ENCODE assay signal across 7 cellular contexts in the genomic region with DNA sequence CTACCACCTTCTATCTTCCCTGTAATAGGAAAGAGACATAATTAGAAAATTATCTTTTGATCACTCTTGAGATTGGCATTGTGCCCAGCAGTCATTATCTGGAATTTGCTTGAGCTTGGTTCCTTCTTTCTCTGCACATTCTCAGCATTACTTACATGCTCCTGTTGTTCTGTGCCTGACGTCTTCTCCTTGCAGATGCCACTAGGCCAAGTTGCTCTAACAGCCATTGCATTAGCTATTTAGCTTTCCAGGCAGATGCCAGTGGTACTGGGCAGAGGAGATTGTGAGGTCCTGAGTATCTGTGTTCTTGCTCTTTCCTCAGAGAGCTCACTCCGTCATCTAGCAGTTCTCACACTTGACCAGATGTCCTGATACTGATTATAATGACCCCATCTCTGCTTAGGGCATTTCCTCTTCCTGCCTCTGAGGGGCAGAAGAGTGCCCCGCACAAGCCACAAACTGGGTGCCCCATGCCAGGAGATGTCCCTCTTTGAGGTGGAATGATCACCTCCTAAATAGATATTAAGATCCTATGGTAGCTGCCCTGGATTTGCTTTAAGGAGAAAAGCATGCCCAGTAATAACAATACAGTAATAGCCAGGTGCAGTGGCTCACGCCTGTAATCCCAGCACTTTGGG. TPM values are rescaled to one million over a fixed set of nuclear protein-coding genes. Genes with fewer than 3 reads are reported as not detected.
DNase-seq lines count a peak whose midpoint lies in the region; ATAC-seq and TF ChIP-seq lines count a peak whose summit lies in the region.
"Had no signal": no experiment of that assay in that cellular context is flagged by ENCODE, and none has a peak within 500 bp of the region (broad histone marks: within the 10 kb centered on the region; RNA-seq: fewer than 3 reads in every experiment).

No MANE protein-coding gene starts in this region.

- H3K36me3 ChIP-seq in smooth muscle cell (ENCODE audit: low read depth) = peaks cover 6% of the 10 kb centered on the region

- H3K4me1 Mint-ChIP-seq in activated T-cell treated with anti-CD3 and anti-CD28 coated beads, Interleukin-2, amount 50 U/mL, for 24 hours (ENCODE audit: low read depth) = peaks cover 52% of the 10 kb centered on the region
- H3K4me1 Mint-ChIP-seq in activated T-cell treated with anti-CD3 and anti-CD28 coated beads, Interleukin-2, amount 50 U/mL, for 72 hours (ENCODE audit: low read depth) = peaks cover 54% of the 10 kb centered on the region

- H3K9me3 Mint-ChIP-seq in activated T-cell treated with anti-CD3 and anti-CD28 coated beads, Interleukin-2, amount 50 U/mL, for 24 hours = no peaks in the 10 kb centered on the region
- no peaks in the 10 kb centered on the region for H3K9me3 Mint-ChIP-seq in activated T-cell treated with anti-CD3 and anti-CD28 coated beads, Interleukin-2, amount 50 U/mL, for 72 hours

- H3K27me3 ChIP-seq in smooth muscle cell (ENCODE audit: low read depth) = no peaks in the 10 kb centered on the region

- H3K79me2 ChIP-seq in smooth muscle cell (ENCODE audit: low read depth) = no peaks in the 10 kb centered on the region

- TF ChIP-seq CTCF in smooth muscle cell (IDR thresholded peaks at IDR 0.05; ENCODE audit: borderline replicate concordance, insufficient read depth, poor library complexity, severe bottlenecking) = peak; percentile 5

- peaks cover 17% of the 10 kb centered on the region for H3F3A ChIP-seq in smooth muscle cell (ENCODE audit: low read depth)

- no peaks in the 10 kb centered on the region for H3K9me3 ChIP-seq in smooth muscle cell (replicated peaks; ENCODE audit: low read depth)

- H3K4me3 ChIP-seq in smooth muscle cell = no peak overlapping the region

- H3K4me3 Mint-ChIP-seq in activated T-cell treated with anti-CD3 and anti-CD28 coated beads, Interleukin-2, amount 50 U/mL, for 24 hours = no peak overlapping the region
- H3K4me3 Mint-ChIP-seq in activated T-cell treated with anti-CD3 and anti-CD28 coated beads, Interleukin-2, amount 50 U/mL, for 72 hours = no peak overlapping the region

- DNase-seq in activated T-cell treated with anti-CD3 and anti-CD28 coated beads, Interleukin-2, amount 50 U/mL, for 24 hours = no peak
- no peak for DNase-seq in activated T-cell treated with anti-CD3 and anti-CD28 coated beads, Interleukin-2, amount 50 U/mL, for 72 hours
- DNase-seq in amniotic epithelial cell (ENCODE audit: low read depth) (peak; percentile 71), smooth muscle cell (lab: John Stamatoyannopoulos, UW; ENCODE audit: unreplicated experiment) (no peak), hippocampal formation (lab: John Stamatoyannopoulos, UW) (no peak)

- H3K27ac Mint-ChIP-seq in activated T-cell treated with anti-CD3 and anti-CD28 coated beads, Interleukin-2, amount 50 U/mL, for 24 hours = peak overlapping the region; percentile 58
- no peak overlapping the region for H3K27ac Mint-ChIP-seq in activated T-cell treated with anti-CD3 and anti-CD28 coated beads, Interleukin-2, amount 50 U/mL, for 72 hours

- no peak overlapping the region for H3K9ac ChIP-seq in smooth muscle cell (ENCODE audit: low read depth)

- 78% methylated on average over 4 of the region's 4 CpGs for WGBS in smooth muscle cell (ENCODE audit: low lambda C conversion rate)

- no peak overlapping the region for H3K27ac ChIP-seq in smooth muscle cell (ENCODE audit: low read depth)

- H4K20me1 ChIP-seq in smooth muscle cell (ENCODE audit: low read depth) = no peaks in the 10 kb centered on the region

- H3K4me2 ChIP-seq in smooth muscle cell = no peak overlapping the region

- H2AFZ ChIP-seq in smooth muscle cell (ENCODE audit: low read depth) = no peak overlapping the region

- peaks cover 8% of the 10 kb centered on the region for H3K4me1 ChIP-seq in smooth muscle cell (ENCODE audit: low read depth)

- no peak for ATAC-seq in activated T-cell treated with anti-CD3 and anti-CD28 coated beads, Interleukin-2, amount 50 U/mL, for 72 hours (replicated peaks in 1 of 2)
- ATAC-seq in GM18511 (IDR thresholded peaks at IDR 0.05; ENCODE audit: unreplicated experiment) = no peak

- no peaks in the 10 kb centered on the region for H3K27me3 Mint-ChIP-seq in activated T-cell treated with anti-CD3 and anti-CD28 coated beads, Interleukin-2, amount 50 U/mL, for 24 hours
- no peaks in the 10 kb centered on the region for H3K27me3 Mint-ChIP-seq in activated T-cell treated with anti-CD3 and anti-CD28 coated beads, Interleukin-2, amount 50 U/mL, for 72 hours (ENCODE audit: low read depth)

- peaks cover 86% of the 10 kb centered on the region for H3K36me3 Mint-ChIP-seq in activated T-cell treated with anti-CD3 and anti-CD28 coated beads, Interleukin-2, amount 50 U/mL, for 24 hours (ENCODE audit: low read depth)
- peaks cover 5 to 13% of the 10 kb centered on the region in 2 donors for H3K36me3 Mint-ChIP-seq in activated T-cell treated with anti-CD3 and anti-CD28 coated beads, Interleukin-2, amount 50 U/mL, for 72 hours (ENCODE audit: insufficient read depth in 2 of 2)

RNA-seq across cellular contexts. Expression of a gene that starts 30.7 kb away (rescaled TPM):
- total RNA-seq in activated T-cell treated with anti-CD3 and anti-CD28 coated beads, Interleukin-2, amount 50 U/mL, for 72 hours = 10 to 100 TPM; 41.6 to 43.5 TPM
- total RNA-seq in smooth muscle cell = 31.0 and 40.9 TPM in 2 replicates
- 92.8 and 98.4 TPM in 2 replicates for polyA plus RNA-seq in smooth muscle cell

RNA-seq across cellular contexts. Expression of a gene that starts 31.1 kb away (rescaled TPM):
- total RNA-seq in activated T-cell treated with anti-CD3 and anti-CD28 coated beads, Interleukin-2, amount 50 U/mL, for 72 hours = 10 to 100 TPM; 17.8 to 18.2 TPM
- 6.2 and 13.3 TPM in 2 replicates for total RNA-seq in smooth muscle cell
- polyA plus RNA-seq in smooth muscle cell = 15.8 and 24.1 TPM in 2 replicates

RNA-seq across cellular contexts. Expression of a gene that starts 49.3 kb away (rescaled TPM):
- not detected for total RNA-seq in activated T-cell treated with anti-CD3 and anti-CD28 coated beads, Interleukin-2, amount 50 U/mL, for 72 hours
- total RNA-seq in smooth muscle cell = 0.27 TPM in 1 of 2 replicates, not detected in the other
- 0.21 TPM in 1 of 2 replicates, not detected in the other for polyA plus RNA-seq in smooth muscle cell
- total RNA-seq: RPMI7951 had no signal

RNA-seq across cellular contexts. Expression of a gene that starts 52.4 kb away (rescaled TPM):
- total RNA-seq in activated T-cell treated with anti-CD3 and anti-CD28 coated beads, Interleukin-2, amount 50 U/mL, for 72 hours = 10 to 100 TPM; 75.6 to 77.7 TPM
- 60.2 and 96.5 TPM in 2 replicates for total RNA-seq in smooth muscle cell
- 65.6 and 66.3 TPM in 2 replicates for polyA plus RNA-seq in smooth muscle cell

RNA-seq across cellular contexts. Expression of a gene that starts 52.7 kb away (rescaled TPM):
- 1 to 10 TPM; 4.2 to 7.3 TPM for total RNA-seq in activated T-cell treated with anti-CD3 and anti-CD28 coated beads, Interleukin-2, amount 50 U/mL, for 72 hours
- total RNA-seq in smooth muscle cell = 2.5 and 2.9 TPM in 2 replicates
- polyA plus RNA-seq in smooth muscle cell = 2.4 and 5.1 TPM in 2 replicates
